ENCODE assay signal across 8 cellular contexts in the genomic region with DNA sequence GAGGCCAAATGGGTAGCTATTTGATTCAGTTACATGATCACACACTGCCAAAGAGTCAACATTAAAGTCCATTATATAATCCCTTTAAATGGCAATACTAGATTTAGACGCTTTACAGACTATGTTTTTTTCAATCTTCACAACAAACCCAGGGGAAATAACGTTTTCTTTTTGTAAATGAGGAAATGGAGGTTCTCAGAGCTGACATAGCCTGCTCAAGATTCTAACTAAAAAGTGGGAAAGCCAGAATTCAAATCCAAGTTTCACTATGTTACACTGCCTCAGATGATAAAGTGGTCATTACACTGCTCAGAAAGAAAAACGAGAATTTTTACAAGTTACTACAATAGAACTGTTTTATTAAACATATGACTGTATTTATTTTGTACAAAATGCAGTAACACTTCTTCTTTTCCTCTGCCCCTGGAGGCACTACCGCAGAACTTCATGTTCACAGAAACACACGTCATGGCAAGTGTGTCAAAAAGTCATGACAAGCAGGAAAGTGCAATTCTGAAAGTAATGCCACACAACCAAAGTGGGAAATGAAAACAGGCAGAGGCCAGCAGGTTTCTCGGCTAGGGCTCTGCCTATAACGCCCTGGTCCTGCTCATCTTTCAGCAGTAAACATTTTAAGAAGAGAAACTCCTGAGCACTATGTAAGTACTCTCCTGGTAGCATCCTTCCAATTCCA. TPM values are rescaled to one million over a fixed set of nuclear protein-coding genes. Genes with fewer than 3 reads are reported as not detected.
DNase-seq lines count a peak whose midpoint lies in the region; ATAC-seq and TF ChIP-seq lines count a peak whose summit lies in the region.

No MANE protein-coding gene starts in this region.

- 88 to 96% methylated on average over 4 to 7 of the region's 7 CpGs for WGBS in endodermal cell (ENCODE audit: insufficient coverage in 1 of 2, insufficient read length in 1 of 2), 2 experiments
- 75 to 79% methylated on average over 7 of the region's 7 CpGs for WGBS in testis, 2 donors

- H3K4me3 Mint-ChIP-seq in endodermal cell, result no peak overlapping the region

- H3K9ac ChIP-seq in endodermal cell (ENCODE audit: extremely low read depth, low read length, poor library complexity, severe bottlenecking), result no peak overlapping the region

- no peaks in the 10 kb centered on the region for H3K4me1 ChIP-seq in endodermal cell (ENCODE audit: control insufficient read depth, insufficient read depth, low read length)
- H3K4me1 ChIP-seq in testis, result no peaks in the 10 kb centered on the region

- H3K9me3 Mint-ChIP-seq in endodermal cell, result no peaks in the 10 kb centered on the region

- no peaks in the 10 kb centered on the region for H3K9me3 ChIP-seq in endodermal cell (ENCODE audit: control insufficient read depth, low read length)
- H3K9me3 ChIP-seq in testis, result no peaks in the 10 kb centered on the region

- DNase-seq in activated T-cell treated with anti-CD3 and anti-CD28 coated beads for 24 hours (ENCODE audit: low read depth), result peak; percentile 39
- DNase-seq in activated T-cell treated with anti-CD3 and anti-CD28 coated beads, Interleukin-2, amount 50 U/mL, for 48 hours, result no peak
- DNase-seq in NOMO-1 treated with dmso at 0.1 percent for 144 hours (lab: John Stamatoyannopoulos, UW; ENCODE audit: unreplicated experiment), result peak; percentile 46
- no peak for DNase-seq in endodermal cell
- DNase-seq in testis, result no peak
- no peak for DNase-seq in NCI-H1092 treated with DMSO at 0.1 percent for 48 hours (lab: John Stamatoyannopoulos, UW)
- no peak for DNase-seq in coronary artery (ENCODE audit: low spot score)

- TF ChIP-seq POLR2A in testis (IDR thresholded peaks at IDR 0.05), result no peak

- H3K4me3 ChIP-seq in endodermal cell (ENCODE audit: low read length) (no peak overlapping the region), testis (no peak overlapping the region), coronary artery (no peak overlapping the region)

- no peak overlapping the region for H3K27ac Mint-ChIP-seq in endodermal cell

- H3K27ac ChIP-seq in endodermal cell (ENCODE audit: low read depth, low read length), result no peak overlapping the region
- H3K27ac ChIP-seq in testis, result peak overlapping the region; percentile 4 to 64
- H3K27ac ChIP-seq in coronary artery, result peak overlapping the region in 1 of 2 donors; percentile 71

- intact Hi-C loops in testis (cut with DNase I; ENCODE audit: low total_unique reads), result no loop called here

- TF ChIP-seq CTCF in endodermal cell (conservative IDR thresholded peaks at IDR 0.05) (peak; percentile 39), testis (IDR thresholded peaks at IDR 0.05) (no peak), coronary artery (IDR thresholded peaks at IDR 0.05) (no peak)

- ATAC-seq in HG02840 (IDR thresholded peaks at IDR 0.05; ENCODE audit: low FRiP score, unreplicated experiment), result no peak

- H3K36me3 Mint-ChIP-seq in endodermal cell (ENCODE audit: low read depth), result peaks cover 68% of the 10 kb centered on the region

- H3K4me1 Mint-ChIP-seq in endodermal cell, result peaks cover 11% of the 10 kb centered on the region

- no peaks in the 10 kb centered on the region for H3K27me3 Mint-ChIP-seq in endodermal cell (ENCODE audit: insufficient read depth)

- H3K27me3 ChIP-seq in endodermal cell (ENCODE audit: control insufficient read depth, insufficient read depth, low read length, poor library complexity, severe bottlenecking), result no peaks in the 10 kb centered on the region
- no peaks in the 10 kb centered on the region for H3K27me3 ChIP-seq in testis

- peaks cover 64% of the 10 kb centered on the region for H3K36me3 ChIP-seq in endodermal cell (ENCODE audit: control insufficient read depth, insufficient read depth, low read length)
- H3K36me3 ChIP-seq in testis (ENCODE audit: low read depth, missing control alignments), result no peaks in the 10 kb centered on the region

RNA-seq across cellular contexts. Expression of a gene that starts 19.0 kb away (rescaled TPM):
- 1 to 10 TPM; 8.5 to 8.8 TPM for total RNA-seq in endodermal cell
- 4.2 TPM for polyA plus RNA-seq in endodermal cell (2013, experiment 1 of 2)
- 4.6 TPM for polyA plus RNA-seq in endodermal cell (2013, experiment 2 of 2)
- total RNA-seq in testis, result 100 to 1,000 TPM; 103 to 132 TPM
- polyA plus RNA-seq in testis (ENCODE audit: insufficient read depth, low read depth, low replicate concordance), result 56.9 TPM

RNA-seq across cellular contexts. Expression of a gene that starts 23.0 kb away (rescaled TPM):
- 10 to 100 TPM; 43.5 to 60.0 TPM for total RNA-seq in endodermal cell
- 63.8 TPM for polyA plus RNA-seq in endodermal cell (2013, experiment 1 of 2)
- 61.1 TPM for polyA plus RNA-seq in endodermal cell (2013, experiment 2 of 2)
- 10 to 100 TPM; 67.7 to 71.3 TPM for total RNA-seq in testis
- 131 TPM for polyA plus RNA-seq in testis (ENCODE audit: insufficient read depth, low read depth, low replicate concordance)

RNA-seq across cellular contexts. Expression of a gene that starts 43.5 kb away (rescaled TPM):
- total RNA-seq in endodermal cell, result 10 to 100 TPM; 10.1 to 11.8 TPM
- 4.8 TPM for polyA plus RNA-seq in endodermal cell (2013, experiment 1 of 2)
- 2.7 TPM for polyA plus RNA-seq in endodermal cell (2013, experiment 2 of 2)
- 1 to 10 TPM; 2.1 to 2.5 TPM for total RNA-seq in testis
- polyA plus RNA-seq in testis (ENCODE audit: insufficient read depth, low read depth, low replicate concordance), result 2.7 TPM

Comparison
In these comparisons a context has a peak if more than half of its experiments do, and no peak if none do; other contexts are left out.
1. DNase-seq: peak in activated T-cell treated with anti-CD3 and anti-CD28 coated beads for 24 hours (single experiment) and NOMO-1 treated with dmso at 0.1 percent for 144 hours (single experiment); none in activated T-cell treated with anti-CD3 and anti-CD28 coated beads, Interleukin-2, amount 50 U/mL, for 48 hours (0 of 2), endodermal cell (single experiment), testis (single experiment), NCI-H1092 treated with DMSO at 0.1 percent for 48 hours (single experiment) and coronary artery (single experiment).
2. RNA of a gene that starts 19.0 kb away (total RNA-seq): 103 to 132 TPM in testis; 8.5 to 8.8 TPM in endodermal cell; every median in the first group is over 10 times any median in the second.